9 cellular contexts compared by ENCODE assay signal in the genomic region with DNA sequence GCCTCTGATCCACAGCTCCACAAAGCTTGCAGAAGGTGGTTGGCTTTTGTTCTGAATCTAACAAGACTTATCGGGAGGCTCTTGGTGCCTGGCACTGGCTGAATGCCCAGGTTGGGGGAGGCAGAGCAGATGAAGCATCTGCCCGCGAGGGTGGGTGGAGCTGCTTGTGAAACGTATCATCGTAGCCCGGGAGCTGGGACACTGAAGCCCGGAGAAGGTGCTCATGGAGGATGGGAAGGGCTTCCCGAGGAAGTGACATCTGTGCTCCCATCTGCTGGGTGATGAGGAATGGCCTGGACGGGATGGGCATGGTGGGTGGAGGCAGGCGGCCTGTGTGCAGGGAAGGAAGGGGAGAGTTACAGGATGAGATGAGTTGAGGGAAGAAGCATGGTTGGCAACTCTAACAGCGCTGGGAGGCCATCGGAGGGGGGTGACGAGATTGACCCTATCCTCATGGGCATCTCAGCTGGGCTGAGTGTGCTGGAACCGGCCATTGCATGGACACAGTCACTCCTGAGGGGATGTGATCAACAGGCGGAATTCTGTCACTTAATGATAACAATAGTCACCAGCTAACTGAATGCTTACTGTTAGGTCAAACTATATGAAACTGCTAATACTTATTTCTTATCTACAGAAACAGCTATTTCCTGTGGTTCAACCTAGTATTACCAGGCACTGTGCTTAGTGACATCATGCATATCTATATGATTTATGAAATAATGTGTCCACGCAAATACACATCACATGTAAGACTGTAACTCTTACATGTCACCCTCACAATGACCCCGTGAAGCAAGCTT.
DNase-seq lines count a peak whose midpoint lies in the region; ATAC-seq and TF ChIP-seq lines count a peak whose summit lies in the region.
"Had no signal": no experiment of that assay in that cellular context is flagged by ENCODE, and none has a peak within 500 bp of the region (broad histone marks: within the 10 kb centered on the region; RNA-seq: fewer than 3 reads in every experiment).

No MANE protein-coding gene starts in this region.

- ATAC-seq in activated naive CD4-positive, alpha-beta T cell treated with anti-CD3 and anti-CD28 coated beads, Interleukin-2, amount 50 U/mL, for 72 hours: no peak
- peak in 3 of 4 donors; percentile 12 to 56 (median 40) for ATAC-seq in right lobe of liver
- ATAC-seq in GM19351 (IDR thresholded peaks at IDR 0.05; ENCODE audit: unreplicated experiment): no peak
- no peak for ATAC-seq in GM21619 (IDR thresholded peaks at IDR 0.05; ENCODE audit: unreplicated experiment)

- H3K9me3 ChIP-seq in ascending aorta: peaks cover 7 to 8% of the 10 kb centered on the region in 2 donors
- no peaks in the 10 kb centered on the region for H3K9me3 ChIP-seq in right lobe of liver
- H3K9me3 ChIP-seq: prostate gland had no signal

- WGBS in right lobe of liver (ENCODE audit: insufficient coverage, low coverage, low lambda C conversion rate, missing lambda C conversion rate): 62% methylated on average over 16 of the region's 17 CpGs

- peaks cover 0 to 11% of the 10 kb centered on the region in 2 donors for H3K9me3 Mint-ChIP-seq in activated naive CD4-positive, alpha-beta T cell treated with anti-CD3 and anti-CD28 coated beads, Interleukin-2, amount 50 U/mL, for 72 hours

- no peaks in the 10 kb centered on the region for H3K4me1 ChIP-seq in ascending aorta
- no peaks in the 10 kb centered on the region for H3K4me1 ChIP-seq in right lobe of liver
- H3K4me1 ChIP-seq: prostate gland had no signal

- peaks cover 60 to 66% of the 10 kb centered on the region in 2 donors for H3K36me3 ChIP-seq in ascending aorta
- no peaks in the 10 kb centered on the region for H3K36me3 ChIP-seq in right lobe of liver
- H3K36me3 ChIP-seq: prostate gland had no signal

- TF ChIP-seq CTCF in ascending aorta (IDR thresholded peaks at IDR 0.05) (no peak), right lobe of liver (IDR thresholded peaks at IDR 0.05) (no peak)

- H3K36me3 Mint-ChIP-seq in activated naive CD4-positive, alpha-beta T cell treated with anti-CD3 and anti-CD28 coated beads, Interleukin-2, amount 50 U/mL, for 72 hours: peaks cover 66 to 90% of the 10 kb centered on the region in 2 donors

- no peak for DNase-seq in activated naive CD4-positive, alpha-beta T cell treated with anti-CD3 and anti-CD28 coated beads, Interleukin-2, amount 50 U/mL, for 72 hours (ENCODE audit: low spot score in 2 of 2)
- no peak for DNase-seq in activated naive CD4-positive, alpha-beta T cell treated with Interleukin-2 at 50 U/mL for 16 hours
- DNase-seq in ascending aorta (ENCODE audit: low spot score in 2 of 2) (no peak), right lobe of liver (no peak), NK-92 (lab: John Stamatoyannopoulos, UW; ENCODE audit: unreplicated experiment) (no peak), NCI-H1930 (lab: John Stamatoyannopoulos, UW) (no peak)

- H3K27ac Mint-ChIP-seq in activated naive CD4-positive, alpha-beta T cell treated with anti-CD3 and anti-CD28 coated beads, Interleukin-2, amount 50 U/mL, for 72 hours: peak overlapping the region; percentile 47 to 70

- peak overlapping the region; percentile 8 to 37 for H3K27ac ChIP-seq in ascending aorta
- H3K27ac ChIP-seq in right lobe of liver: no peak overlapping the region

- no peak for TF ChIP-seq POLR2A in right lobe of liver (IDR thresholded peaks at IDR 0.05)

- no peak overlapping the region for H3K4me3 ChIP-seq in ascending aorta
- no peak overlapping the region for H3K4me3 ChIP-seq in right lobe of liver
- H3K4me3 ChIP-seq: prostate gland had no signal

- intact Hi-C loops in ascending aorta (cut with DNase I) (loop anchor here (5.0 to 10.0 kb wide), 2 partner anchors 233 to 356 kb away; partner anchors contain the start of gene CEP20), right lobe of liver (cut with DNase I) (loop anchor here (10.0 kb wide), 3 partner anchors 246 to 346 kb away; no protein-coding TSS in a partner anchor)

- H3K27me3 ChIP-seq in ascending aorta: no peaks in the 10 kb centered on the region
- H3K27me3 ChIP-seq in right lobe of liver: no peaks in the 10 kb centered on the region

Comparison
In these comparisons a context has a peak if more than half of its experiments do, and no peak if none do; other contexts are left out.
1. ATAC-seq: peak in right lobe of liver (3 of 4); none in activated naive CD4-positive, alpha-beta T cell treated with anti-CD3 and anti-CD28 coated beads, Interleukin-2, amount 50 U/mL, for 72 hours (0 of 2), GM19351 (single experiment) and GM21619 (single experiment).
2. H3K27ac ChIP-seq: peak in ascending aorta (2 of 2); none in right lobe of liver (0 of 3).